34 cellular contexts compared by ENCODE assay signal in genomic region chr16:21185659-21186325, GRCh38. TPM values are rescaled to one million over a fixed set of nuclear protein-coding genes. Genes with fewer than 3 reads are reported as not detected.
"Had no signal": no experiment of that assay in that cellular context is flagged by ENCODE, and none has a peak within 500 bp of the region (broad histone marks: within the 10 kb centered on the region; RNA-seq: fewer than 3 reads in every experiment).

No MANE protein-coding gene starts in this region.

- H3K4me1 ChIP-seq: psoas muscle, vagina had no signal

- H3K4me1 Mint-ChIP-seq: nephron had no signal

- FAIRE-seq: endothelial cell of umbilical vein, islet of Langerhans had no signal

- H3K36me3 ChIP-seq: ovary had no signal

- H3K27ac Mint-ChIP-seq: nephron had no signal

- H3K4me3 Mint-ChIP-seq: naive thymus-derived CD4-positive, alpha-beta T cell; nephron; stimulated activated naive CD8-positive, alpha-beta T cell treated with anti-CD3 and anti-CD28 coated beads, Interleukin-15, amount 100 ng/mL, for 72 hours had no signal

- H3K4me3 ChIP-seq: coronary artery, esophagus squamous epithelium, heart right ventricle, lower lobe of right lung, ovary, psoas muscle, skin epidermis, suprapubic skin, vagina had no signal

- H3K27me3 ChIP-seq: esophagus squamous epithelium, heart right ventricle, ovary, suprapubic skin, vagina had no signal

- H3K9me3 ChIP-seq: esophagus squamous epithelium, lower lobe of right lung, ovary, psoas muscle, suprapubic skin, vagina had no signal

- ATAC-seq: heart right ventricle; left cardiac atrium; left ventricle myocardium superior; lower lobe of right lung; naive thymus-derived CD4-positive, alpha-beta T cell; psoas muscle; right cardiac atrium had no signal

- DNase-seq: effector memory CD4-positive, alpha-beta T cell; erythroblast; esophagus squamous epithelium; glutamatergic neuron; heart right ventricle; hippocampal formation; left cardiac atrium; left ventricle myocardium superior; lower lobe of right lung; naive thymus-derived CD4-positive, alpha-beta T cell; occipital lobe; ovary; posterior cingulate gyrus; psoas muscle; right cardiac atrium; stimulated activated CD4-positive, alpha-beta T cell treated with anti-CD3 and anti-CD28 coated beads, Interleukin-1b, Interleukin-23, amount 100 ng/mL, for 48 hours; stimulated activated CD4-positive, alpha-beta T cell treated with anti-CD3 and anti-CD28 coated beads, Interleukin-4, amount 100 ng/mL, for 1 hour; stimulated activated CD8-positive, alpha-beta memory T cell treated with anti-CD3 and anti-CD28 coated beads, Interleukin-4, amount 100 ng/mL, for 48 hours; stimulated activated naive CD4-positive, alpha-beta T cell; stimulated activated naive CD8-positive, alpha-beta T cell treated with anti-CD3 and anti-CD28 coated beads, Interleukin-15, amount 100 ng/mL, for 72 hours; trophoblast cell had no signal

- H3K27ac ChIP-seq: coronary artery, esophagus squamous epithelium, heart right ventricle, lower lobe of right lung, ovary, psoas muscle, skin epidermis, suprapubic skin, vagina had no signal

RNA-seq across cellular contexts. Expression of gene ZP2, which starts 25.6 kb away (rescaled TPM):
- total RNA-seq: chondrocyte; dermis blood vessel endothelial cell; endothelial cell of umbilical vein; esophagus squamous epithelium; heart right ventricle; kidney epithelial cell; left cardiac atrium; left ventricle myocardium superior; lower lobe of right lung; mononuclear cell; naive thymus-derived CD4-positive, alpha-beta T cell; occipital lobe; psoas muscle; renal cortical epithelial cell; right cardiac atrium; suprapubic skin; ureter; vagina had no signal

RNA-seq across cellular contexts. Expression of gene DNAH3, which starts 35.1 kb away (rescaled TPM):
- total RNA-seq: chondrocyte; dermis blood vessel endothelial cell; endothelial cell of umbilical vein; kidney epithelial cell; mononuclear cell; naive thymus-derived CD4-positive, alpha-beta T cell had no signal

RNA-seq across cellular contexts. Expression of gene ANKS4B, which starts 47.7 kb away (rescaled TPM):
- total RNA-seq: chondrocyte; dermis blood vessel endothelial cell; endothelial cell of umbilical vein; esophagus squamous epithelium; heart right ventricle; kidney epithelial cell; left cardiac atrium; left ventricle myocardium superior; lower lobe of right lung; mononuclear cell; naive thymus-derived CD4-positive, alpha-beta T cell; occipital lobe; psoas muscle; renal cortical epithelial cell; right cardiac atrium; suprapubic skin; ureter; vagina had no signal
